8 cellular contexts compared by ENCODE assay signal in the genomic region with DNA sequence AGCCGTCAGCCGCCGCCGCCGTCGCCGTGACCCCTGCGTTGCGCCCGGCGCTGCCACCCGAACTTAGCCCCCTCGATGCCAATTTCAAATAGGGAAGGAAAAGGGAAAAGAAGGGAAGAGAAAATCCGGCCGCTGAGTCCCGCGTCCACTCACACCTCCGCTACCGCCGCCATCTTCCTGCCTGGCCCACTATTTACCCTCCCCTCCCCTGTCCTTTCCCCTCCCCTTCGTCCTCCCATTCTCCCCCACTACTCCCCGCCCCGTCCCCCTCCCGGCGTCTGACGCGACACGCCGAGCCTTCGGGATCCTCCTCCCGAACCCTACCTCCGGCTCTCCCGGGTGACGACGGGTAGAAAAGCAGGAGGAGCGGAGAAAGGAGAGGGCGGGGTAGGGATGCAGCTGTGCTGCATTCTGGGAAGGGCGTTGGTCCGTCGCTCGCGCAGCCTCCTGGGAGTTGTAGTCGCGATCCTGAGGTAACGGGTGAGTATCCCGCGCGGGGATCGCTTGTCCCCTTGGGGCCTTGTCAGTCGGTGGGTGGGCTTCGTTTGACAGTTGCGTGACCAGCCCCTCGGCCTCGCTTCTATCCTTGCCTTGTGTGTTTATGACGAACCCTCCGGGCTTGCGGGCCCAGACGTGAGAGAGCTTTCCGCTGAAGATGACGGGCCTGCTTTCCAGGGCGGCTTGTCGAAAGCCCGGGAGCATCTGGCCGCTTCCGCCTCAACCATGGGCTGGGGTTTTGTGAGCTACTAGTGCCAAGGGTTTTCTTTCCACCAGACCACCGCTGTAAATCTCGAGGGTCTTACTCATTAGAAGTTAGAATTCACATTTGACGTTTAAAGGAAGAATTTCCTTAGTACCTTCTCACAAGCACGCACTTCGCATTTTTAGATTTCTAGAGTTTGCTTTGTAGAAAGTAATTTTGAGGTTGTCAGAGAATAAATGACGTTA. TPM values are rescaled to one million over a fixed set of nuclear protein-coding genes. Genes with fewer than 3 reads are reported as not detected.
DNase-seq lines count a peak whose midpoint lies in the region; ATAC-seq and TF ChIP-seq lines count a peak whose summit lies in the region.

A gene with protein sequence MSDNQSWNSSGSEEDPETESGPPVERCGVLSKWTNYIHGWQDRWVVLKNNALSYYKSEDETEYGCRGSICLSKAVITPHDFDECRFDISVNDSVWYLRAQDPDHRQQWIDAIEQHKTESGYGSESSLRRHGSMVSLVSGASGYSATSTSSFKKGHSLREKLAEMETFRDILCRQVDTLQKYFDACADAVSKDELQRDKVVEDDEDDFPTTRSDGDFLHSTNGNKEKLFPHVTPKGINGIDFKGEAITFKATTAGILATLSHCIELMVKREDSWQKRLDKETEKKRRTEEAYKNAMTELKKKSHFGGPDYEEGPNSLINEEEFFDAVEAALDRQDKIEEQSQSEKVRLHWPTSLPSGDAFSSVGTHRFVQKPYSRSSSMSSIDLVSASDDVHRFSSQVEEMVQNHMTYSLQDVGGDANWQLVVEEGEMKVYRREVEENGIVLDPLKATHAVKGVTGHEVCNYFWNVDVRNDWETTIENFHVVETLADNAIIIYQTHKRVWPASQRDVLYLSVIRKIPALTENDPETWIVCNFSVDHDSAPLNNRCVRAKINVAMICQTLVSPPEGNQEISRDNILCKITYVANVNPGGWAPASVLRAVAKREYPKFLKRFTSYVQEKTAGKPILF (minus strand): TSS at position 195 of the 948 bp plus-strand sequence. CDS start 422 bp downstream, outside the sequence.
A gene (plus strand): TSS at position 457 of the 948 bp plus-strand sequence.

- H3K9me3 Mint-ChIP-seq in T-helper 2 cell treated with Interferon-gamma antibody and Interleukin-4, amounts not matched to agents 5 μg/mL and 100 μg/mL, for 36 hours = no peaks in the 10 kb centered on the region

- H3K27me3 Mint-ChIP-seq in T-helper 2 cell treated with Interferon-gamma antibody and Interleukin-4, amounts not matched to agents 5 μg/mL and 100 μg/mL, for 36 hours (ENCODE audit: low read depth) = no peaks in the 10 kb centered on the region

- H3K4me3 Mint-ChIP-seq in T-helper 2 cell treated with Interferon-gamma antibody and Interleukin-4, amounts not matched to agents 5 μg/mL and 100 μg/mL, for 36 hours = peak within 1 kb of the TSS; percentile 98

- peak; percentile 81 for ATAC-seq in GM18502 (IDR thresholded peaks at IDR 0.05; ENCODE audit: poor library complexity, unreplicated experiment)
- peak; percentile 86 for ATAC-seq in HG02970 (IDR thresholded peaks at IDR 0.05; ENCODE audit: low FRiP score, unreplicated experiment)
- peak; percentile 99 for ATAC-seq in right cardiac atrium

- under 1% methylated on average over 71 of the region's 71 CpGs for WGBS in right cardiac atrium

- intact Hi-C loops in ascending aorta (cut with DNase I) (loop anchor here (1.0 to 10.0 kb wide), 6 partner anchors 63 to 457 kb away; a partner anchor contains a TSS), right cardiac atrium (cut with DNase I) (loop anchor here in 1 of 4 donors (5.0 kb wide), 1 partner anchor 56 kb away; no protein-coding TSS in a partner anchor), vagina (cut with DNase I) (no loop called here)

- peaks cover 17% of the 10 kb centered on the region for H3K36me3 Mint-ChIP-seq in T-helper 2 cell treated with Interferon-gamma antibody and Interleukin-4, amounts not matched to agents 5 μg/mL and 100 μg/mL, for 36 hours (ENCODE audit: low read depth)

- no peaks in the 10 kb centered on the region for H3K27me3 ChIP-seq in ascending aorta
- no peaks in the 10 kb centered on the region for H3K27me3 ChIP-seq in right cardiac atrium (ENCODE audit: control insufficient read depth, insufficient read depth)
- H3K27me3 ChIP-seq in vagina = no peaks in the 10 kb centered on the region

- no peaks in the 10 kb centered on the region for H3K9me3 ChIP-seq in ascending aorta
- no peaks in the 10 kb centered on the region for H3K9me3 ChIP-seq in right cardiac atrium (ENCODE audit: control insufficient read depth, low read length)
- no peaks in the 10 kb centered on the region for H3K9me3 ChIP-seq in vagina

- peaks cover 6 to 24% of the 10 kb centered on the region in 2 donors for H3K4me1 ChIP-seq in ascending aorta
- no peaks in the 10 kb centered on the region for H3K4me1 ChIP-seq in right cardiac atrium (ENCODE audit: control insufficient read depth, insufficient read depth, low read length)
- H3K4me1 ChIP-seq in vagina = peaks cover 31% of the 10 kb centered on the region

- H3K36me3 ChIP-seq in ascending aorta (no peaks in the 10 kb centered on the region), vagina (no peaks in the 10 kb centered on the region)

- H3K27ac Mint-ChIP-seq in T-helper 2 cell treated with Interferon-gamma antibody and Interleukin-4, amounts not matched to agents 5 μg/mL and 100 μg/mL, for 36 hours = peak within 1 kb of the TSS; percentile 93

- peaks cover 46% of the 10 kb centered on the region for H3K4me1 Mint-ChIP-seq in T-helper 2 cell treated with Interferon-gamma antibody and Interleukin-4, amounts not matched to agents 5 μg/mL and 100 μg/mL, for 36 hours (ENCODE audit: low read depth)

- TF ChIP-seq POLR2A in vagina (IDR thresholded peaks at IDR 0.05) = peak in 1 of 2 donors; percentile 72

- peak within 1 kb of the TSS; percentile 86 to 95 for H3K4me3 ChIP-seq in ascending aorta
- H3K4me3 ChIP-seq in right cardiac atrium (ENCODE audit: low read length) = peak within 1 kb of the TSS; percentile 87
- H3K4me3 ChIP-seq in vagina = peak within 1 kb of the TSS; percentile 67 to 87

- DNase-seq in NCI-H1930 (lab: John Stamatoyannopoulos, UW) (peak; percentile 88 to 91), ascending aorta (ENCODE audit: low spot score in 2 of 2) (peak; percentile 93 to 99), right cardiac atrium (peak; percentile 99), putamen (ENCODE audit: low spot score) (peak; percentile 100), vagina (ENCODE audit: extremely low spot score in 2 of 2) (peak; percentile 98 to 99)
- DNase-seq in T-helper 2 cell treated with Interferon-gamma antibody and Interleukin-4, amounts not matched to agents 5 μg/mL and 100 μg/mL, for 36 hours (ENCODE audit: low spot score) = peak; percentile 96

- TF ChIP-seq CTCF in ascending aorta (IDR thresholded peaks at IDR 0.05) (no peak), vagina (IDR thresholded peaks at IDR 0.05) (no peak)

- H3K27ac ChIP-seq in ascending aorta (peak within 1 kb of the TSS; percentile 93 to 95), right cardiac atrium (ENCODE audit: low read length) (peak within 1 kb of the TSS; percentile 93), vagina (peak within 1 kb of the TSS; percentile 91)

RNA-seq across cellular contexts. Expression of the first gene that starts in this region (rescaled TPM):
- total RNA-seq in ascending aorta (29.8 TPM), right cardiac atrium (10 to 100 TPM; 26.1 to 28.7 (median 28.0) TPM), vagina (44.2 TPM)
- 9.1 TPM for polyA plus RNA-seq in right cardiac atrium

RNA-seq across cellular contexts. Expression of the second gene that starts in this region (rescaled TPM):
- 19.4 TPM for total RNA-seq in ascending aorta
- 10 to 100 TPM; 24.3 to 25.7 (median 24.9) TPM for total RNA-seq in right cardiac atrium
- polyA plus RNA-seq in right cardiac atrium = 7.2 TPM
- 31.4 TPM for total RNA-seq in vagina

Comparison
In these comparisons a context has a peak if more than half of its experiments do, and no peak if none do; other contexts are left out.
1. Peak in every context shown above with its lines: DNase-seq, ATAC-seq, H3K4me3 ChIP-seq and H3K27ac ChIP-seq.